In genomic region chr16:71345031-71345430, GRCh38 we compare ENCODE assay signal across 25 cellular contexts. TPM values are rescaled to one million over a fixed set of nuclear protein-coding genes. Genes with fewer than 3 reads are reported as not detected.
"Had no signal": no experiment of that assay in that cellular context is flagged by ENCODE, and none has a peak within 500 bp of the region (broad histone marks: within the 10 kb centered on the region; RNA-seq: fewer than 3 reads in every experiment).

No MANE protein-coding gene starts in this region.

- H3K4me1 Mint-ChIP-seq: activated CD4-positive, alpha-beta T cell treated with anti-CD3 and anti-CD28 coated beads for 36 hours had no signal

- H3K4me3 Mint-ChIP-seq: activated CD4-positive, alpha-beta T cell treated with anti-CD3 and anti-CD28 coated beads for 36 hours; activated CD8-positive, alpha-beta T cell treated with anti-CD3 and anti-CD28 coated beads, Interleukin-2, amount 10 ng/mL, durations not matched to agents 7 days and 5 days had no signal

- ATAC-seq: activated CD4-positive, alpha-beta T cell treated with anti-CD3 and anti-CD28 coated beads for 36 hours; activated CD8-positive, alpha-beta T cell treated with anti-CD3 and anti-CD28 coated beads, Interleukin-2, amount 10 ng/mL, durations not matched to agents 7 days and 5 days; SK-N-SH treated with all-trans-retinoic acid at 6 μM for 48 hours had no signal

- H3K27ac ChIP-seq: breast epithelium, Peyer's patch, RWPE1, SJSA1, VCaP had no signal

- DNase-seq: activated CD4-positive, alpha-beta T cell treated with anti-CD3 and anti-CD28 coated beads for 36 hours; activated CD8-positive, alpha-beta memory T cell treated with anti-CD3 and anti-CD28 coated beads, Interleukin-2, amount 50 U/mL, for 48 hours; activated naive CD4-positive, alpha-beta T cell treated with anti-CD3 and anti-CD28 coated beads, Interleukin-2, amount 50 U/mL, for 16 hours; activated T-cell treated with anti-CD3 and anti-CD28 coated beads, Interleukin-2, amount 50 U/mL, for 1 hour; aorta; central memory CD4-positive, alpha-beta T cell; Karpas-422; MM.1S; NCI-H1105; NCI-H1436; NCI-H1694 treated with DMSO at 0.1 percent for 48 hours; NCI-H2029 treated with DMSO at 0.1 percent for 48 hours; NCI-H526 treated with DMSO at 0.1 percent for 48 hours; NCI-H82; OCI-M1; Peyer's patch; SW 1271 had no signal

- H3K4me1 ChIP-seq: breast epithelium, Peyer's patch, SJSA1 had no signal

- H3K9me3 ChIP-seq: breast epithelium, Peyer's patch, SJSA1 had no signal

- H3K27me3 ChIP-seq: breast epithelium, Peyer's patch, SJSA1 had no signal

- H3K36me3 ChIP-seq: breast epithelium, Peyer's patch, SJSA1 had no signal

- H3K4me3 ChIP-seq: breast epithelium, Peyer's patch, SJSA1 had no signal

- H3K27ac Mint-ChIP-seq: activated CD4-positive, alpha-beta T cell treated with anti-CD3 and anti-CD28 coated beads for 36 hours; activated CD8-positive, alpha-beta T cell treated with anti-CD3 and anti-CD28 coated beads, Interleukin-2, amount 10 ng/mL, durations not matched to agents 7 days and 5 days had no signal

RNA-seq across cellular contexts. Expression of gene CALB2, which starts 13.5 kb away (rescaled TPM):
- total RNA-seq: activated CD4-positive, alpha-beta T cell treated with anti-CD3 and anti-CD28 coated beads for 36 hours; activated CD8-positive, alpha-beta T cell treated with anti-CD3 and anti-CD28 coated beads, Interleukin-2, amount 10 ng/mL, durations not matched to agents 7 days and 5 days; chondrocyte; T-helper 1 cell treated with Interleukin-12 subunit alpha and Interleukin-12 subunit beta and Interleukin-4 antibody, amounts not matched to agents 30 ng/mL and 1 ng/mL, for 36 hours had no signal
- polyA plus RNA-seq: aorta had no signal
